18 cellular contexts compared by ENCODE assay signal in the genomic region with DNA sequence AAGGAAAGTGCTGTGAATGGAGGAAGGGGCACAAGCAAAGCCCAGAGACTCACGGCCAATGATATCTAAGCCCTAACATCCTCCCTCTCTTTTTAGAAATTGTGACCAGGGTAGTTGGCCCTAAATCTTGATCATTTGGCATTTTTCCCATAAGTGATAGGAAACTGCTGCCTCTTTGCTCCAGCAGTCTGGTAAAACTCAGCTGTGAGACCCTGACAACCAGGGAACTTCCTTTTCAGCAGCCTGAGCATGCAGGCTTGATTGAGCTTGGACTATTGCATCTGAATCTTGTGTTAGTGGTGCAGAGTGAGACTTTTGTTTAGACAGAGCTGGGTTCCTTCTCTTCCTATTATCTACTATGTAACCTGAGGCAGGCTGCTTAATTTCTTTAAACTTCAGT. TPM values are rescaled to one million over a fixed set of nuclear protein-coding genes. Genes with fewer than 3 reads are reported as not detected.
DNase-seq lines count a peak whose midpoint lies in the region; ATAC-seq, FAIRE-seq and TF ChIP-seq lines count a peak whose summit lies in the region.
"Had no signal": no experiment of that assay in that cellular context is flagged by ENCODE, and none has a peak within 500 bp of the region (broad histone marks: within the 10 kb centered on the region; RNA-seq: fewer than 3 reads in every experiment).

No MANE protein-coding gene starts in this region.

- H2AFZ ChIP-seq in K562 (ENCODE audit: low read depth, low read length): peak overlapping the region; percentile 38; the same call in 1 of the 2 replicates
- H2AFZ ChIP-seq: GM23248 had no signal

- peak overlapping the region; percentile 29 to 67 (median 44) for H3K27ac Mint-ChIP-seq in nephron
- H3K27ac Mint-ChIP-seq: T-cell had no signal

- peaks cover 7% of the 10 kb centered on the region for H3K27me3 Mint-ChIP-seq in nephron (ENCODE audit: low read depth)

- POLR2A ChIA-PET in K562 (lab: Yijun Ruan, JAX): no interaction called here

- no peak overlapping the region for H3K4me3 ChIP-seq in K562
- H3K4me3 ChIP-seq: GM23248 had no signal

- TF ChIP-seq RAD21 in K562 (CRISPR knock-in tag; conservative IDR thresholded peaks at IDR 0.05 in 1 of 2, IDR thresholded peaks at IDR 0.05 in 1 of 2): no peak

- ATAC-seq in K562 (no peak), GM21526 (IDR thresholded peaks at IDR 0.05; ENCODE audit: low FRiP score, unreplicated experiment) (no peak)
- ATAC-seq: T-cell had no signal

- no peaks in the 10 kb centered on the region for H4K20me1 ChIP-seq in K562 (replicated peaks; ENCODE audit: control insufficient read depth, insufficient read depth, low read length)

- H3K9me3 ChIP-seq in K562 (replicated peaks; ENCODE audit: control insufficient read depth, insufficient read depth, low read depth, low read length): no peaks in the 10 kb centered on the region

- CTCF ChIA-PET in K562 (lab: Yijun Ruan, JAX; ENCODE audit: low intra/inter-chr PET ratio): no interaction called here

- H3K9ac ChIP-seq in K562 (ENCODE audit: insufficient read depth in 1 of 2, low read depth in 2 of 2, low read length in 2 of 2): no peak overlapping the region
- H3K9ac ChIP-seq: GM23248, KMS-11 had no signal

- H3K36me3 ChIP-seq in K562 (ENCODE audit: control insufficient read depth, insufficient read depth, low read length): no peaks in the 10 kb centered on the region

- H3K4me1 ChIP-seq in K562 (replicated peaks in 1 of 2; ENCODE audit: control insufficient read depth in 2 of 2, insufficient read depth in 2 of 2, low read length in 2 of 2): peaks cover 0 to 3% of the 10 kb centered on the region in 2 experiments; a peak in 1 of 5 replicates

- H3K4me1 Mint-ChIP-seq in nephron: peaks cover 32% of the 10 kb centered on the region

- no peaks in the 10 kb centered on the region for H3K9me3 Mint-ChIP-seq in nephron
- H3K9me3 Mint-ChIP-seq: T-cell had no signal

- H3K4me2 ChIP-seq in K562 (ENCODE audit: insufficient read depth, low read length): no peak overlapping the region
- H3K4me2 ChIP-seq: KMS-11 had no signal

- no peaks in the 10 kb centered on the region for H3K9me1 ChIP-seq in K562 (ENCODE audit: control insufficient read depth, insufficient read depth, low read length)

- in situ Hi-C loops in KBM-7 (cut with MboI; ENCODE audit: low pct_unique_long_range_greater_than_20kb, low sequenced_read_pairs) (no loop called here), K562 (cut with MboI) (no loop called here)

- BruUV-seq in K562 (replicated peaks; lab: Mats Ljungman, UMichigan): no TSS peak

- H3K36me3 Mint-ChIP-seq in nephron (ENCODE audit: low read depth): no peaks in the 10 kb centered on the region
- H3K36me3 Mint-ChIP-seq: T-cell had no signal

- DNase-seq in GDM1 (lab: John Stamatoyannopoulos, UW) (peak; percentile 31), KBM-7 (peak; percentile 49), K562 (ENCODE audit: extremely low read depth in 1 of 4, low spot score in 3 of 4) (no peak), AG08396 (ENCODE audit: low spot score) (no peak), hepatic stellate cell (ENCODE audit: low spot score) (no peak), NCI-H128 (lab: John Stamatoyannopoulos, UW; ENCODE audit: unreplicated experiment) (no peak)
- DNase-seq: DMS153; GM23248; NCI-H146; NCI-H2081 treated with DMSO at 0.1 percent for 48 hours; NCI-H2227 treated with DMSO at 0.1 percent for 48 hours; NCI-H524 treated with DMSO at 0.1 percent for 48 hours; NK-92 treated with Interleukin-12 subunit alpha and Interleukin-12 subunit beta, amount 100 ng/mL, for 24 hours; T-cell had no signal

- no peak for TF ChIP-seq CTCF in K562 (IDR thresholded peaks at IDR 0.05 in 2 of 3, conservative IDR thresholded peaks at IDR 0.05 in 1 of 3; ENCODE audit: insufficient read depth in 2 of 3, low read depth in 1 of 3, low read length in 3 of 3)
- no peak for TF ChIP-seq CTCF in nephron (IDR thresholded peaks at IDR 0.05; ENCODE audit: unreplicated experiment in 3 of 3)

- no peak overlapping the region for H3K4me3 Mint-ChIP-seq in nephron
- H3K4me3 Mint-ChIP-seq: T-cell had no signal

- no peak for FAIRE-seq in K562 (lab: Jason Lieb, UNC)
- FAIRE-seq: GM18507 had no signal

- no peaks in the 10 kb centered on the region for H3K79me2 ChIP-seq in K562 (ENCODE audit: control insufficient read depth, insufficient read depth, low read length)

- no peak for TF ChIP-seq EP300 in K562 (IDR thresholded peaks at IDR 0.05; ENCODE audit: low read length)

- no peak overlapping the region for H3K27ac ChIP-seq in K562 (ENCODE audit: extremely low read depth, low read depth, low read length)
- H3K27ac ChIP-seq: GM23248, KMS-11 had no signal

- WGBS in K562 (ENCODE audit: insufficient coverage, low coverage, missing lambda C conversion rate): 20% methylated on average over 1 of the region's 1 CpG

- intact Hi-C loops in K562 (cut with micrococcal nuclease): no loop called here

- H3K27me3 ChIP-seq in K562 (ENCODE audit: control insufficient read depth in 2 of 2, insufficient read depth in 2 of 2, low read length in 2 of 2): no peaks in the 10 kb centered on the region

- no peak for TF ChIP-seq POLR2A in K562 (conservative IDR thresholded peaks at IDR 0.05)

TF ChIP-seq in K562, 482 proteins besides CTCF, POLR2A, EP300 and RAD21:
- TF ChIP-seq PML (IDR thresholded peaks at IDR 0.05; ENCODE audit: low read length) (no peak), MTA1 (IDR thresholded peaks at IDR 0.05; ENCODE audit: borderline replicate concordance) (no peak), HDAC1 (IDR thresholded peaks at IDR 0.05) (no peak), ZNF561 (CRISPR knock-in tag; conservative IDR thresholded peaks at IDR 0.05) (no peak), SP1 (CRISPR knock-in tag; IDR thresholded peaks at IDR 0.05) (no peak), RFX7 (CRISPR knock-in tag; IDR thresholded peaks at IDR 0.05) (no peak)

RNA-seq across cellular contexts. Expression of a gene that starts 9.6 kb away (rescaled TPM):
- 0.23 and 0.53 TPM in 2 replicates for total RNA-seq in K562 (2011; cell fraction: chromatin; rRNA removed; ENCODE audit: low replicate concordance)
- 0.26 and 0.50 TPM in 2 replicates for total RNA-seq in K562 (2011; cell fraction: nucleolus; rRNA removed)
- not detected in 2 replicates for total RNA-seq in K562 (2011; cell fraction: nucleoplasm; rRNA removed)
- total RNA-seq in K562 (2014; rRNA removed): 0.12 TPM in 1 of 2 replicates, not detected in the other
- total RNA-seq in K562 (2014; rRNA removed; fragmentation: Illumina TruSeq; extraction: Trizol): 0.04 TPM in 1 of 2 replicates, not detected in the other
- 0.04 and 0.07 TPM in 2 replicates for total RNA-seq in K562 (2015; rRNA removed; fragmentation: Illumina TruSeq; extraction: Trizol)
- 0.04 TPM in 2 replicates for total RNA-seq in K562 (2021)
- polyA plus RNA-seq in K562 (2011; rRNA removed): 0.18 TPM in 1 of 2 replicates, not detected in the other
- 0.18 TPM in 1 of 2 replicates, not detected in the other for polyA plus RNA-seq in K562 (2011; cell fraction: cytosol; rRNA removed)
- polyA plus RNA-seq in K562 (2011; cell fraction: nucleus; rRNA removed): 0.08 and 0.37 TPM in 2 replicates
- polyA plus RNA-seq in K562 (2012): 0.04 TPM in 1 of 2 replicates, not detected in the other
- polyA plus RNA-seq in K562 (2014; fragmentation: Illumina TruSeq; extraction: Trizol): 0.03 TPM in 1 of 2 replicates, not detected in the other
- polyA plus RNA-seq in K562 (2014; fragmentation: Nextera tagmentation; extraction: Ambion mirVana): under 1 TPM in 1 of 2 experiments, not detected in 1; 0.01 TPM
- polyA plus RNA-seq in K562 (2014; rRNA removed): 0.07 and 0.09 TPM in 2 replicates
- 0.56 TPM in 1 of 2 replicates, not detected in the other for polyA minus RNA-seq in K562 (2011; rRNA and poly(A)+ RNA removed)
- polyA minus RNA-seq in K562 (2011; cell fraction: cytosol; rRNA and poly(A)+ RNA removed): not detected in 2 replicates
- 0.22 and 0.40 TPM in 2 replicates for polyA minus RNA-seq in K562 (2011; cell fraction: nucleus; rRNA and poly(A)+ RNA removed)

Comparison
In these comparisons a context has a peak if more than half of its experiments do, and no peak if none do; other contexts are left out.
1. DNase-seq: peak in GDM1 (single experiment) and KBM-7 (single experiment); none in K562 (0 of 4), AG08396 (single experiment), hepatic stellate cell (single experiment) and NCI-H128 (single experiment).